Comparison of ENCODE assay signal across 23 cellular contexts in genomic region chr5:61806491-61807020, GRCh38.
"Had no signal": no experiment of that assay in that cellular context is flagged by ENCODE, and none has a peak within 500 bp of the region (broad histone marks: within the 10 kb centered on the region; RNA-seq: fewer than 3 reads in every experiment).

No MANE protein-coding gene starts in this region.

- H3K4me1 Mint-ChIP-seq: immature natural killer cell; stimulated activated memory B cell treated with anti-CD40 and anti-IgM and Interleukin-4, amounts not matched to agents 10 μg/mL and 1 μg/mL and 100 μg/mL, for 72 hours had no signal

- ATAC-seq: effector memory CD8-positive, alpha-beta T cell; left ventricle myocardium superior; lower lobe of right lung; mucosa of descending colon; naive thymus-derived CD4-positive, alpha-beta T cell; sciatic nerve; stimulated activated memory B cell treated with anti-CD40 and anti-IgM and Interleukin-4, amounts not matched to agents 10 μg/mL and 1 μg/mL and 100 μg/mL, for 72 hours; upper lobe of right lung had no signal

- H3K36me3 Mint-ChIP-seq: immature natural killer cell; memory B cell; mesothelial cell of epicardium; naive thymus-derived CD4-positive, alpha-beta T cell; stimulated activated memory B cell treated with anti-CD40 and anti-IgM and Interleukin-4, amounts not matched to agents 10 μg/mL and 1 μg/mL and 100 μg/mL, for 72 hours had no signal

- H3K4me3 ChIP-seq: lower lobe of right lung, mucosa of descending colon, prostate gland, right atrium auricular region, spleen, suprapubic skin, transverse colon, upper lobe of right lung, uterus had no signal

- H3K36me3 ChIP-seq: lower lobe of right lung, prostate gland, right atrium auricular region, spleen, suprapubic skin, transverse colon, upper lobe of right lung, uterus had no signal

- H3K27me3 Mint-ChIP-seq: stimulated activated naive CD8-positive, alpha-beta T cell treated with anti-CD3 and anti-CD28 coated beads, Interleukin-15, Interleukin-2, amounts not matched to agents 100 ng/mL and 50 ng/mL, for 24 hours had no signal

- H3K4me1 ChIP-seq: lower lobe of right lung, right atrium auricular region, spleen, transverse colon, upper lobe of right lung, uterus had no signal

- H3K27ac ChIP-seq: lower lobe of right lung, prostate gland, right atrium auricular region, spleen, suprapubic skin, transverse colon, upper lobe of right lung, uterus had no signal

- H3K27ac Mint-ChIP-seq: effector memory CD8-positive, alpha-beta T cell; immature natural killer cell; memory B cell; mesothelial cell of epicardium; naive thymus-derived CD4-positive, alpha-beta T cell; nephron; stimulated activated memory B cell treated with anti-CD40 and anti-IgM and Interleukin-4, amounts not matched to agents 10 μg/mL and 1 μg/mL and 100 μg/mL, for 72 hours; stimulated activated naive CD8-positive, alpha-beta T cell treated with anti-CD3 and anti-CD28 coated beads, Interleukin-15, Interleukin-2, amounts not matched to agents 100 ng/mL and 50 ng/mL, for 24 hours had no signal

- H3K27me3 ChIP-seq: right atrium auricular region, spleen, suprapubic skin, transverse colon, upper lobe of right lung, uterus had no signal

- H3K9me3 ChIP-seq: lower lobe of right lung, mucosa of descending colon, prostate gland, right atrium auricular region, spleen, suprapubic skin, transverse colon, upper lobe of right lung, uterus had no signal

- H3K9me3 Mint-ChIP-seq: effector memory CD8-positive, alpha-beta T cell; memory B cell; mesothelial cell of epicardium; nephron; stimulated activated memory B cell treated with anti-CD40 and anti-IgM and Interleukin-4, amounts not matched to agents 10 μg/mL and 1 μg/mL and 100 μg/mL, for 72 hours; stimulated activated naive CD8-positive, alpha-beta T cell treated with anti-CD3 and anti-CD28 coated beads, Interleukin-15, Interleukin-2, amounts not matched to agents 100 ng/mL and 50 ng/mL, for 24 hours had no signal

- DNase-seq: cortex of kidney; effector memory CD8-positive, alpha-beta T cell; erythroblast; hypothalamus; immature natural killer cell; left ventricle myocardium superior; lower lobe of right lung; mucosa of descending colon; naive thymus-derived CD4-positive, alpha-beta T cell; spleen; stimulated activated CD4-positive, alpha-beta T cell treated with anti-CD3 and anti-CD28 coated beads, Interleukin-4, amount 100 ng/mL, for 4 hours; transverse colon; upper lobe of right lung; uterus had no signal

- H3K4me3 Mint-ChIP-seq: effector memory CD8-positive, alpha-beta T cell; immature natural killer cell; memory B cell; mesothelial cell of epicardium; naive thymus-derived CD4-positive, alpha-beta T cell; nephron; stimulated activated memory B cell treated with anti-CD40 and anti-IgM and Interleukin-4, amounts not matched to agents 10 μg/mL and 1 μg/mL and 100 μg/mL, for 72 hours; stimulated activated naive CD8-positive, alpha-beta T cell treated with anti-CD3 and anti-CD28 coated beads, Interleukin-15, Interleukin-2, amounts not matched to agents 100 ng/mL and 50 ng/mL, for 24 hours had no signal
